In genomic region chr7:68433462-68433861, GRCh38 we compare ENCODE assay signal across 27 cellular contexts.
"Had no signal": no experiment of that assay in that cellular context is flagged by ENCODE, and none has a peak within 500 bp of the region (broad histone marks: within the 10 kb centered on the region; RNA-seq: fewer than 3 reads in every experiment).

No MANE protein-coding gene starts in this region.

- ATAC-seq: activated CD8-positive, alpha-beta T cell treated with anti-CD3 and anti-CD28 coated beads for 36 hours; activated naive CD4-positive, alpha-beta T cell treated with anti-CD3 and anti-CD28 coated beads, Interleukin-2, amount 50 U/mL, for 72 hours; body of pancreas; effector memory CD8-positive, alpha-beta T cell; left colon; naive thymus-derived CD4-positive, alpha-beta T cell; right lobe of liver; stimulated activated naive CD8-positive, alpha-beta T cell treated with anti-CD3 and anti-CD28 coated beads, Interleukin-15, Interleukin-2, amounts not matched to agents 100 U/mL and 50 U/mL, for 24 hours had no signal

- DNase-seq: activated B cell treated with CpG ODN at 0.5 μM for 24 hours; activated CD4-positive, alpha-beta T cell treated with anti-CD3 and anti-CD28 coated beads, Interleukin-2, amount 50 U/mL, for 1 hour; activated CD8-positive, alpha-beta T cell treated with anti-CD3 and anti-CD28 coated beads for 36 hours; activated naive CD4-positive, alpha-beta T cell; activated T-cell treated with anti-CD3 and anti-CD28 coated beads, Interleukin-2, amount 50 U/mL, for 48 hours; anterior cingulate cortex; body of pancreas; effector memory CD8-positive, alpha-beta T cell; erythroblast; foreskin fibroblast; hippocampal formation; left colon; mammary epithelial cell; naive thymus-derived CD4-positive, alpha-beta T cell; nucleus accumbens; right lobe of liver; stimulated activated CD4-positive, alpha-beta T cell treated with anti-CD3 and anti-CD28 coated beads, Interleukin-4, amount 100 ng/mL, for 1 hour; stimulated activated naive CD8-positive, alpha-beta T cell treated with anti-CD3 and anti-CD28 coated beads, Interleukin-15, Interleukin-2, amounts not matched to agents 100 U/mL and 50 U/mL, for 24 hours; T-helper 1 cell; trophoblast cell had no signal

- H3K4me1 Mint-ChIP-seq: activated B cell treated with CpG ODN at 0.5 μM for 24 hours; naive thymus-derived CD4-positive, alpha-beta T cell had no signal

- H3K27me3 ChIP-seq: body of pancreas, right lobe of liver had no signal

- H3K27ac Mint-ChIP-seq: activated B cell treated with CpG ODN at 0.5 μM for 24 hours; activated CD8-positive, alpha-beta T cell treated with anti-CD3 and anti-CD28 coated beads for 36 hours; activated naive CD4-positive, alpha-beta T cell treated with anti-CD3 and anti-CD28 coated beads, Interleukin-2, amount 50 U/mL, for 72 hours; effector memory CD8-positive, alpha-beta T cell; naive thymus-derived CD4-positive, alpha-beta T cell; T-helper 2 cell treated with Interferon-gamma antibody and Interleukin-4, amounts not matched to agents 5 μg/mL and 100 μg/mL, for 36 hours had no signal

- H3K27ac ChIP-seq: body of pancreas, coronary artery, right lobe of liver, thoracic aorta had no signal

- H3K4me3 Mint-ChIP-seq: activated B cell treated with CpG ODN at 0.5 μM for 24 hours; activated CD8-positive, alpha-beta T cell treated with anti-CD3 and anti-CD28 coated beads for 36 hours; effector memory CD8-positive, alpha-beta T cell; naive thymus-derived CD4-positive, alpha-beta T cell; neural crest cell; T-helper 2 cell treated with Interferon-gamma antibody and Interleukin-4, amounts not matched to agents 5 μg/mL and 100 μg/mL, for 36 hours had no signal

- H3K4me1 ChIP-seq: body of pancreas, right lobe of liver had no signal

- H3K27me3 Mint-ChIP-seq: activated B cell treated with CpG ODN at 0.5 μM for 24 hours; activated CD8-positive, alpha-beta T cell treated with anti-CD3 and anti-CD28 coated beads for 36 hours; effector memory CD8-positive, alpha-beta T cell; naive thymus-derived CD4-positive, alpha-beta T cell had no signal

- FAIRE-seq: keratinocyte, urothelium cell line had no signal

- H3K4me3 ChIP-seq: body of pancreas, coronary artery, right lobe of liver, thoracic aorta had no signal

- H3K36me3 ChIP-seq: right lobe of liver, thoracic aorta had no signal

- H3K9me3 ChIP-seq: body of pancreas, right lobe of liver, thoracic aorta had no signal
